In the genomic region with DNA sequence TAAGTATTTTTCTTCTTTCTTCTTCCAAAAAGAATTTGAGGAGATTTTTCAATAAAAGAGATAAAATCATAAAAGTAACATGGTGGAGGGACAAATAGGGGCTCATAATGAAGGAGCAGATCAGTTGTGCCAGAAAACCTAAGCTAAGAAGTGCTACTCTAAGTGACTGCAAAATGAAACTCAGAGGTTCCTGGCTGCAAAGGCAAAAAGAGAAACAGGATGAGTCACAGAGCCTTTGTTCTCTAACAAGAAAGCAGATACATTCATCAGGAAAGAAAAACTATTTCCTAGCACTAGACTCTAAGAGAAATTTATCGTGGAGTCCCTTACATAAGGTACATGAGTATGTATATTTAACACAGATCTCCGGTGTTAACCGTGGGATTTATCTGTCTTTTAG, we compare ENCODE assay signal across 16 cellular contexts. TPM values are rescaled to one million over a fixed set of nuclear protein-coding genes. Genes with fewer than 3 reads are reported as not detected.
DNase-seq lines count a peak whose midpoint lies in the region; ATAC-seq and TF ChIP-seq lines count a peak whose summit lies in the region.
"Had no signal": no experiment of that assay in that cellular context is flagged by ENCODE, and none has a peak within 500 bp of the region (broad histone marks: within the 10 kb centered on the region; RNA-seq: fewer than 3 reads in every experiment).

No MANE protein-coding gene starts in this region.

- H3F3A ChIP-seq in MM.1S (ENCODE audit: insufficient read depth, low read length) = peaks cover 11% of the 10 kb centered on the region; the same call in 1 of the 2 replicates

- H3K4me3 ChIP-seq in MM.1S (ENCODE audit: low read length) (no peak overlapping the region; the same call in 1 of the 2 replicates), endodermal cell (ENCODE audit: low read length) (no peak overlapping the region)
- H3K4me3 ChIP-seq: esophagus muscularis mucosa had no signal

- no peaks in the 10 kb centered on the region for H4K20me1 ChIP-seq in MM.1S (ENCODE audit: insufficient read depth, low read length)

- H3K9me3 Mint-ChIP-seq in activated naive CD4-positive, alpha-beta T cell treated with anti-CD3 and anti-CD28 coated beads, Interleukin-2, amount 10 ng/mL, durations not matched to agents 7 days and 5 days = peaks cover 2% of the 10 kb centered on the region
- H3K9me3 Mint-ChIP-seq in activated naive CD8-positive, alpha-beta T cell (ENCODE audit: low read depth) = no peaks in the 10 kb centered on the region
- H3K9me3 Mint-ChIP-seq in endodermal cell = no peaks in the 10 kb centered on the region

- H3K27me3 ChIP-seq in MM.1S (replicated peaks; ENCODE audit: insufficient read depth, low read length) (no peaks in the 10 kb centered on the region), endodermal cell (ENCODE audit: control insufficient read depth, insufficient read depth, low read length, poor library complexity, severe bottlenecking) (no peaks in the 10 kb centered on the region)
- H3K27me3 ChIP-seq: esophagus muscularis mucosa had no signal

- peak overlapping the region; percentile 88 for H3K27ac Mint-ChIP-seq in activated naive CD4-positive, alpha-beta T cell treated with anti-CD3 and anti-CD28 coated beads, Interleukin-2, amount 10 ng/mL, durations not matched to agents 7 days and 5 days
- peak overlapping the region; percentile 29 for H3K27ac Mint-ChIP-seq in activated naive CD8-positive, alpha-beta T cell
- no peak overlapping the region for H3K27ac Mint-ChIP-seq in endodermal cell
- H3K27ac Mint-ChIP-seq: B cell had no signal

- no peaks in the 10 kb centered on the region for H3K27me3 Mint-ChIP-seq in activated naive CD4-positive, alpha-beta T cell treated with anti-CD3 and anti-CD28 coated beads, Interleukin-2, amount 10 ng/mL, durations not matched to agents 7 days and 5 days
- H3K27me3 Mint-ChIP-seq in activated naive CD8-positive, alpha-beta T cell = no peaks in the 10 kb centered on the region
- no peaks in the 10 kb centered on the region for H3K27me3 Mint-ChIP-seq in endodermal cell (ENCODE audit: insufficient read depth)

- H3K9ac ChIP-seq in MM.1S (ENCODE audit: low read length) (no peak overlapping the region), endodermal cell (ENCODE audit: extremely low read depth, low read length, poor library complexity, severe bottlenecking) (no peak overlapping the region)

- H3K27ac ChIP-seq in MM.1S (ENCODE audit: low read length) = peak overlapping the region; percentile 11; the same call in 1 of the 2 replicates
- H3K27ac ChIP-seq in endodermal cell (ENCODE audit: low read depth, low read length) = no peak overlapping the region
- H3K27ac ChIP-seq: esophagus muscularis mucosa had no signal

- H3K9me3 ChIP-seq in MM.1S (replicated peaks; ENCODE audit: insufficient read depth, low read length) (no peaks in the 10 kb centered on the region), endodermal cell (ENCODE audit: control insufficient read depth, low read length) (no peaks in the 10 kb centered on the region)
- H3K9me3 ChIP-seq: esophagus muscularis mucosa had no signal

- CTCF ChIA-PET in activated naive CD4-positive, alpha-beta T cell treated with anti-CD3 and anti-CD28 coated beads, Interleukin-2, amount 10 ng/mL, durations not matched to agents 7 days and 5 days (lab: Charles Lee) = interaction anchor here (0.8 to 1.0 kb wide), 4 partner anchors 9 to 194 kb away, joined by 3 to 4 read pairs (median 4); no protein-coding TSS in a partner anchor

- peak overlapping the region; percentile 12; the same call in 1 of the 2 replicates for H2AFZ ChIP-seq in MM.1S (ENCODE audit: low read length)

- TF ChIP-seq CTCF in MM.1S (IDR thresholded peaks at IDR 0.05; ENCODE audit: low read length) (no peak), endodermal cell (conservative IDR thresholded peaks at IDR 0.05) (no peak)

- DNase-seq in activated naive CD4-positive, alpha-beta T cell treated with anti-CD3 and anti-CD28 coated beads, Interleukin-2, amount 10 ng/mL, durations not matched to agents 7 days and 5 days = no peak
- no peak for DNase-seq in activated naive CD4-positive, alpha-beta T cell treated with anti-CD3 and anti-CD28 coated beads, Interleukin-2, amount 50 U/mL, for 16 hours
- peak; percentile 63 for DNase-seq in MM.1S
- no peak for DNase-seq in stimulated activated naive CD8-positive, alpha-beta T cell treated with anti-CD3 and anti-CD28 coated beads, Interleukin-15, Interleukin-2, amounts not matched to agents 100 U/mL and 50 U/mL, for 24 hours
- no peak for DNase-seq in NCI-H2029 (lab: John Stamatoyannopoulos, UW)
- DNase-seq in endodermal cell = no peak
- DNase-seq: activated CD4-positive, alpha-beta T cell treated with anti-CD3 and anti-CD28 coated beads, Interleukin-2, amount 50 U/mL, for 4 hours; DMS79; hippocampal formation; left colon; OCI-M1; posterior cingulate gyrus had no signal

- ATAC-seq in stimulated activated naive CD8-positive, alpha-beta T cell treated with anti-CD3 and anti-CD28 coated beads, Interleukin-15, Interleukin-2, amounts not matched to agents 100 U/mL and 50 U/mL, for 24 hours = peak; percentile 79
- no peak for ATAC-seq in GM21786 (IDR thresholded peaks at IDR 0.05; ENCODE audit: unreplicated experiment)
- ATAC-seq: left colon had no signal

- H3K9me2 ChIP-seq in MM.1S (replicated peaks; ENCODE audit: insufficient read depth, low read length) = no peaks in the 10 kb centered on the region

- peak overlapping the region; percentile 25 for H3K4me3 Mint-ChIP-seq in activated naive CD4-positive, alpha-beta T cell treated with anti-CD3 and anti-CD28 coated beads, Interleukin-2, amount 10 ng/mL, durations not matched to agents 7 days and 5 days
- no peak overlapping the region for H3K4me3 Mint-ChIP-seq in activated naive CD8-positive, alpha-beta T cell
- no peak overlapping the region for H3K4me3 Mint-ChIP-seq in endodermal cell
- H3K4me3 Mint-ChIP-seq: B cell had no signal

- no peaks in the 10 kb centered on the region for H3K36me3 ChIP-seq in MM.1S (replicated peaks; ENCODE audit: insufficient read depth, low read length)
- H3K36me3 ChIP-seq in endodermal cell (ENCODE audit: control insufficient read depth, insufficient read depth, low read length) = no peaks in the 10 kb centered on the region
- H3K36me3 ChIP-seq: esophagus muscularis mucosa had no signal

- H3K79me2 ChIP-seq in MM.1S (ENCODE audit: low read length) = no peaks in the 10 kb centered on the region

- H3K4me1 ChIP-seq in MM.1S (ENCODE audit: low read length) = peaks cover 46% of the 10 kb centered on the region
- no peaks in the 10 kb centered on the region for H3K4me1 ChIP-seq in endodermal cell (ENCODE audit: control insufficient read depth, insufficient read depth, low read length)

- peak overlapping the region; percentile 31 for H3K4me2 ChIP-seq in MM.1S (ENCODE audit: low read depth, low read length)

- WGBS in endodermal cell (ENCODE audit: insufficient coverage in 1 of 2, insufficient read length in 1 of 2), 2 experiments = 92 to 100% methylated on average over 2 to 3 of the region's 3 CpGs

- H3K36me3 Mint-ChIP-seq in activated naive CD4-positive, alpha-beta T cell treated with anti-CD3 and anti-CD28 coated beads, Interleukin-2, amount 10 ng/mL, durations not matched to agents 7 days and 5 days = peaks cover 8% of the 10 kb centered on the region
- no peaks in the 10 kb centered on the region for H3K36me3 Mint-ChIP-seq in activated naive CD8-positive, alpha-beta T cell
- no peaks in the 10 kb centered on the region for H3K36me3 Mint-ChIP-seq in endodermal cell (ENCODE audit: low read depth)

- H3K4me1 Mint-ChIP-seq in activated naive CD4-positive, alpha-beta T cell treated with anti-CD3 and anti-CD28 coated beads, Interleukin-2, amount 10 ng/mL, durations not matched to agents 7 days and 5 days = peaks cover 65% of the 10 kb centered on the region
- peaks cover 26% of the 10 kb centered on the region for H3K4me1 Mint-ChIP-seq in activated naive CD8-positive, alpha-beta T cell (ENCODE audit: low read depth)
- no peaks in the 10 kb centered on the region for H3K4me1 Mint-ChIP-seq in endodermal cell

RNA-seq across cellular contexts. Expression of a gene that starts 49.8 kb away (rescaled TPM):
- total RNA-seq in endodermal cell = under 1 TPM; 0.07 to 0.31 TPM
- 5.2 TPM for polyA plus RNA-seq in endodermal cell (2013, experiment 1 of 2)
- 3.5 TPM for polyA plus RNA-seq in endodermal cell (2013, experiment 2 of 2)
